15 cellular contexts compared by ENCODE assay signal in the genomic region with DNA sequence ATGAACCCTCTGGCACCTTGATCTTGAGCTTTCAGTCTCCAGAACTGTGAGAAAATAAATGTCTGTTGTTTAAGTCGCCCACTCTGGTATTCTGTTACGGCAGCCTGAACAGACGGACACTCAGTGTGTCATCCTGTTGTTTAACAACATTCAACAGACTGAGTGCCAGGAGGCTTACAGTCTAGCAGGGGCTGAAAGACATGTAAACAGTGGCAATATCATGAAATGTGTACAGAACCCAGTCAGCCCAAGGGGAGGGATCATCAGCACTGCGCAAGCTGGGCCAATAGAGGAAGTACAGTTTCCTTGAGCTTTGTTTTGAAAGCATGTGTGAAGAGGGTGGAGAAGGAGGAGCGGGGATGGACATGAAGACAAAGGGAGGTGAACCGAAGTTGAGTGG. TPM values are rescaled to one million over a fixed set of nuclear protein-coding genes. Genes with fewer than 3 reads are reported as not detected.
DNase-seq lines count a peak whose midpoint lies in the region; ATAC-seq lines count a peak whose summit lies in the region.
"Had no signal": no experiment of that assay in that cellular context is flagged by ENCODE, and none has a peak within 500 bp of the region (broad histone marks: within the 10 kb centered on the region; RNA-seq: fewer than 3 reads in every experiment).

No MANE protein-coding gene starts in this region.

- no peaks in the 10 kb centered on the region for H3K9me3 Mint-ChIP-seq in activated CD4-positive, alpha-beta T cell treated with anti-CD3 and anti-CD28 coated beads, Interleukin-2, amount 10 ng/mL, durations not matched to agents 7 days and 5 days
- H3K9me3 Mint-ChIP-seq in T-cell: no peaks in the 10 kb centered on the region
- H3K9me3 Mint-ChIP-seq: activated CD4-positive, alpha-beta T cell treated with anti-CD3 and anti-CD28 coated beads, Interleukin-2, amount 10 ng/mL, durations not matched to agents 24 days and 14 days; HFFc6 had no signal

- H3K9me3 ChIP-seq in right cardiac atrium (ENCODE audit: control insufficient read depth, low read length): no peaks in the 10 kb centered on the region

- H3K27ac ChIP-seq in right cardiac atrium (ENCODE audit: low read length) (no peak overlapping the region), temporal lobe (ENCODE audit: low read depth, low read length) (peak overlapping the region; percentile 14)
- H3K27ac ChIP-seq: parathyroid adenoma had no signal

- peaks cover 32% of the 10 kb centered on the region for H3K4me1 Mint-ChIP-seq in activated CD4-positive, alpha-beta T cell treated with anti-CD3 and anti-CD28 coated beads, Interleukin-2, amount 10 ng/mL, durations not matched to agents 7 days and 5 days
- peaks cover 56 to 73% (median 59%) of the 10 kb centered on the region in 3 donors for H3K4me1 Mint-ChIP-seq in T-cell

- intact Hi-C loops in right cardiac atrium (cut with DNase I): no loop called here

- peaks cover 28% of the 10 kb centered on the region for H3K36me3 Mint-ChIP-seq in activated CD4-positive, alpha-beta T cell treated with anti-CD3 and anti-CD28 coated beads, Interleukin-2, amount 10 ng/mL, durations not matched to agents 7 days and 5 days (ENCODE audit: low read depth)
- peaks cover 26% of the 10 kb centered on the region for H3K36me3 Mint-ChIP-seq in T-cell

- 63% methylated on average over 6 of the region's 6 CpGs for WGBS in right cardiac atrium

- peaks cover 12% of the 10 kb centered on the region for H3K4me1 ChIP-seq in right cardiac atrium (ENCODE audit: control insufficient read depth, insufficient read depth, low read length)
- H3K4me1 ChIP-seq: parathyroid adenoma had no signal

- CTCF ChIA-PET in activated CD4-positive, alpha-beta T cell treated with anti-CD3 and anti-CD28 coated beads, Interleukin-2, amount 10 ng/mL, durations not matched to agents 7 days and 5 days (lab: Charles Lee): interaction anchor here (0.7 to 1.5 kb wide), 3 partner anchors 8 to 164 kb away, joined by 3 read pairs; partner anchors contain the start of gene PRMT2
- CTCF ChIA-PET in T-cell (lab: Charles Lee): interaction anchor here (0.6 kb wide), 2 partner anchors 147 to 173 kb away, joined by 4 to 5 read pairs; no protein-coding TSS in a partner anchor

- no peaks in the 10 kb centered on the region for H3K27me3 ChIP-seq in right cardiac atrium (ENCODE audit: control insufficient read depth, insufficient read depth)

- H3K27ac Mint-ChIP-seq in activated CD4-positive, alpha-beta T cell treated with anti-CD3 and anti-CD28 coated beads, Interleukin-2, amount 10 ng/mL, durations not matched to agents 7 days and 5 days: peak overlapping the region; percentile 6
- H3K27ac Mint-ChIP-seq in T-cell: peak overlapping the region in 1 of 2 donors; percentile 56
- H3K27ac Mint-ChIP-seq: activated CD4-positive, alpha-beta T cell treated with anti-CD3 and anti-CD28 coated beads, Interleukin-2, amount 10 ng/mL, durations not matched to agents 24 days and 14 days; HFFc6 had no signal

- ATAC-seq in T-cell (replicated peaks in 1 of 4) (peak in 3 of 4 experiments; percentile 13 to 44 (median 44)), right cardiac atrium (peak; percentile 63 to 79), HG03039 (IDR thresholded peaks at IDR 0.05; ENCODE audit: unreplicated experiment) (no peak), GM19395 (IDR thresholded peaks at IDR 0.05; ENCODE audit: unreplicated experiment) (no peak), HG03457 (IDR thresholded peaks at IDR 0.05; ENCODE audit: unreplicated experiment) (no peak)

- POLR2A ChIA-PET in activated CD4-positive, alpha-beta T cell treated with anti-CD3 and anti-CD28 coated beads, Interleukin-2, amount 10 ng/mL, durations not matched to agents 7 days and 5 days (lab: Charles Lee): no interaction called here
- POLR2A ChIA-PET in T-cell (lab: Charles Lee): interaction anchor here in 1 of 2 donors (1.0 kb wide), 1 partner anchor 10 kb away, joined by 3 read pairs; no protein-coding TSS in a partner anchor

- H3K4me3 ChIP-seq in right cardiac atrium (ENCODE audit: low read length): no peak overlapping the region

- no peaks in the 10 kb centered on the region for H3K27me3 Mint-ChIP-seq in activated CD4-positive, alpha-beta T cell treated with anti-CD3 and anti-CD28 coated beads, Interleukin-2, amount 10 ng/mL, durations not matched to agents 7 days and 5 days
- no peaks in the 10 kb centered on the region for H3K27me3 Mint-ChIP-seq in T-cell
- H3K27me3 Mint-ChIP-seq: activated CD4-positive, alpha-beta T cell treated with anti-CD3 and anti-CD28 coated beads, Interleukin-2, amount 10 ng/mL, durations not matched to agents 24 days and 14 days had no signal

- H3K4me3 Mint-ChIP-seq in activated CD4-positive, alpha-beta T cell treated with anti-CD3 and anti-CD28 coated beads, Interleukin-2, amount 10 ng/mL, durations not matched to agents 7 days and 5 days: no peak overlapping the region
- no peak overlapping the region for H3K4me3 Mint-ChIP-seq in T-cell
- H3K4me3 Mint-ChIP-seq: activated CD4-positive, alpha-beta T cell treated with anti-CD3 and anti-CD28 coated beads, Interleukin-2, amount 10 ng/mL, durations not matched to agents 24 days and 14 days; HFFc6 had no signal

- DNase-seq in activated CD4-positive, alpha-beta T cell treated with anti-CD3 and anti-CD28 coated beads, Interleukin-2, amount 10 ng/mL, durations not matched to agents 7 days and 5 days: no peak
- DNase-seq in activated CD4-positive, alpha-beta T cell treated with anti-CD3 and anti-CD28 coated beads for 48 hours: no peak
- DNase-seq in T-cell: peak in 2 of 34 experiments; percentile 1 to 11
- DNase-seq in right cardiac atrium: no peak
- DNase-seq: activated CD4-positive, alpha-beta T cell treated with anti-CD3 and anti-CD28 coated beads, Interleukin-2, amount 10 ng/mL, durations not matched to agents 24 days and 14 days; activated naive CD4-positive, alpha-beta T cell treated with anti-CD3 and anti-CD28 coated beads, Interleukin-2, amount 50 U/mL, for 16 hours; DND-41; foreskin fibroblast; HFFc6; NCI-H345 had no signal

RNA-seq across cellular contexts. Expression of gene DIP2A, which starts 13.6 kb away (rescaled TPM):
- total RNA-seq in activated CD4-positive, alpha-beta T cell treated with anti-CD3 and anti-CD28 coated beads, Interleukin-2, amount 10 ng/mL, durations not matched to agents 7 days and 5 days: 10 to 100 TPM; 57.6 to 62.1 TPM
- total RNA-seq in T-cell (100 to 1,000 TPM; 113 to 132 (median 128) TPM), right cardiac atrium (10 to 100 TPM; 36.0 to 40.6 (median 37.4) TPM), temporal lobe (32.0 TPM)
- 28.6 TPM for polyA plus RNA-seq in right cardiac atrium

Comparison
In these comparisons a context has a peak if more than half of its experiments do, and no peak if none do; other contexts are left out.
1. ATAC-seq: peak in T-cell (3 of 4) and right cardiac atrium (2 of 2); none in HG03039 (single experiment), GM19395 (single experiment) and HG03457 (single experiment).